In genomic region chr20:33209789-33210188, GRCh38 we compare ENCODE assay signal across 8 cellular contexts. TPM values are rescaled to one million over a fixed set of nuclear protein-coding genes. Genes with fewer than 3 reads are reported as not detected.
A peak's percentile ranks its signal among the peaks of the same experiment; 100 is the strongest.
DNase-seq lines count a peak whose midpoint lies in the region; ATAC-seq and TF ChIP-seq lines count a peak whose summit lies in the region.

No MANE protein-coding gene starts in this region.

- CTCF ChIA-PET in AG04450 (lab: Charles Lee) = no interaction called here

- H3K4me1 ChIP-seq in colonic mucosa = no peaks in the 10 kb centered on the region
- H3K4me1 ChIP-seq in lung (ENCODE audit: control insufficient read depth in 2 of 2, insufficient read depth in 2 of 2, low read length in 2 of 2) = peaks cover 0 to 4% of the 10 kb centered on the region in 2 donors
- no peaks in the 10 kb centered on the region for H3K4me1 ChIP-seq in tibial nerve

- ATAC-seq in lung (ENCODE audit: insufficient read depth, low FRiP score) (no peak), GM21367 (IDR thresholded peaks at IDR 0.05; ENCODE audit: unreplicated experiment) (no peak)

- H3K27ac ChIP-seq in AG04450 (ENCODE audit: low read depth, low read length) (no peak overlapping the region), colonic mucosa (no peak overlapping the region), lung (ENCODE audit: low read depth in 1 of 2, low read length in 1 of 2) (no peak overlapping the region), tibial nerve (no peak overlapping the region)

- 6% methylated on average over 13 of the region's 13 CpGs for WGBS in lung, 2 donors
- WGBS in tibial nerve, 2 donors = 5 to 6% methylated on average over 13 of the region's 13 CpGs

- peak; percentile 20 for DNase-seq in AG04450 (ENCODE audit: low read depth, low spot score)
- DNase-seq in HPDE6-E6E7 (ENCODE audit: extremely low spot score) = peak; percentile 92
- peak; percentile 45 for DNase-seq in UCSD-AML1 (lab: John Stamatoyannopoulos, UW; ENCODE audit: unreplicated experiment)
- DNase-seq in colonic mucosa = peak; percentile 72
- DNase-seq in lung (ENCODE audit: low spot score) = peak; percentile 77
- peak; percentile 14 to 63 for DNase-seq in tibial nerve (ENCODE audit: low spot score in 2 of 2)
- no peak for DNase-seq in NCI-H1092 treated with DMSO at 0.1 percent for 48 hours (lab: John Stamatoyannopoulos, UW)

- POLR2A ChIA-PET in AG04450 (lab: Yijun Ruan, JAX) = no interaction called here

- H3K9me3 ChIP-seq in AG04450 (ENCODE audit: control insufficient read depth, insufficient read depth, low read length) = no peaks in the 10 kb centered on the region
- H3K9me3 ChIP-seq in colonic mucosa = no peaks in the 10 kb centered on the region
- H3K9me3 ChIP-seq in lung (ENCODE audit: control insufficient read depth in 2 of 2, insufficient read depth in 1 of 2, low read length in 1 of 2) = peaks cover 0 to 2% of the 10 kb centered on the region in 2 donors
- H3K9me3 ChIP-seq in tibial nerve = no peaks in the 10 kb centered on the region

- no peak for TF ChIP-seq CTCF in AG04450 (IDR thresholded peaks at IDR 0.05; ENCODE audit: low read depth, low read length)
- no peak for TF ChIP-seq CTCF in colonic mucosa (IDR thresholded peaks at IDR 0.05)
- no peak for TF ChIP-seq CTCF in lung (IDR thresholded peaks at IDR 0.05; ENCODE audit: control extremely low read depth, extremely low read depth)
- no peak for TF ChIP-seq CTCF in tibial nerve (IDR thresholded peaks at IDR 0.05)

- H3K27me3 ChIP-seq in AG04450 (ENCODE audit: control insufficient read depth, insufficient read depth, low read length) (no peaks in the 10 kb centered on the region), colonic mucosa (no peaks in the 10 kb centered on the region), lung (ENCODE audit: control insufficient read depth, insufficient read depth) (peaks cover 3% of the 10 kb centered on the region), tibial nerve (no peaks in the 10 kb centered on the region)

- no peak overlapping the region for H3K9ac ChIP-seq in colonic mucosa (ENCODE audit: low read depth in 2 of 2, low read length in 2 of 2)

- no peaks in the 10 kb centered on the region for H3K36me3 ChIP-seq in colonic mucosa
- H3K36me3 ChIP-seq in lung (ENCODE audit: control insufficient read depth in 2 of 2, insufficient read depth in 2 of 2, low read length in 2 of 2) = no peaks in the 10 kb centered on the region
- H3K36me3 ChIP-seq in tibial nerve = no peaks in the 10 kb centered on the region

- intact Hi-C loops in colonic mucosa (cut with DNase I) = no loop called here

- H3K4me3 ChIP-seq in AG04450 (ENCODE audit: low read depth, low read length) = no peak overlapping the region
- H3K4me3 ChIP-seq in colonic mucosa = no peak overlapping the region
- H3K4me3 ChIP-seq in lung = no peak overlapping the region
- H3K4me3 ChIP-seq in tibial nerve = no peak overlapping the region

- no peak for TF ChIP-seq EP300 in tibial nerve (IDR thresholded peaks at IDR 0.05)

- no peak for TF ChIP-seq POLR2A in tibial nerve (IDR thresholded peaks at IDR 0.05)

RNA-seq across cellular contexts. Expression of gene BPIFA3, which starts 7.4 kb away (rescaled TPM):
- not detected in 2 replicates for polyA plus RNA-seq in AG04450 (2011; rRNA removed)
- not detected in 2 replicates for polyA minus RNA-seq in AG04450 (2011; rRNA and poly(A)+ RNA removed)
- not detected for total RNA-seq in colonic mucosa
- not detected for total RNA-seq in lung
- not detected for polyA plus RNA-seq in lung
- not detected for total RNA-seq in tibial nerve

RNA-seq across cellular contexts. Expression of gene BPIFA1, which starts 26.0 kb away (rescaled TPM):
- polyA plus RNA-seq in AG04450 (2011; rRNA removed) (not detected in 2 replicates), lung (100 to 1,000 TPM in 1 of 2 donors, 10 to 100 TPM in 1; 13.2 to 153 TPM)
- polyA minus RNA-seq in AG04450 (2011; rRNA and poly(A)+ RNA removed) = not detected in 2 replicates
- total RNA-seq in colonic mucosa (not detected), lung (10 to 100 TPM in 1 of 2 donors, under 1 TPM in 1; 0.48 to 59.6 TPM), tibial nerve (not detected)

RNA-seq across cellular contexts. Expression of gene BPIFA2, which starts 41.8 kb away (rescaled TPM):
- polyA plus RNA-seq in AG04450 (2011; rRNA removed) (not detected in 2 replicates), lung (1 to 10 TPM; 1.2 to 3.1 TPM)
- polyA minus RNA-seq in AG04450 (2011; rRNA and poly(A)+ RNA removed) = not detected in 2 replicates
- total RNA-seq in colonic mucosa (not detected), lung (under 1 TPM in 1 of 2 donors, not detected in 1; 0.40 TPM), tibial nerve (1 to 10 TPM in 1 of 4 donors, not detected in 3; 2.2 TPM)
